In the genomic region with DNA sequence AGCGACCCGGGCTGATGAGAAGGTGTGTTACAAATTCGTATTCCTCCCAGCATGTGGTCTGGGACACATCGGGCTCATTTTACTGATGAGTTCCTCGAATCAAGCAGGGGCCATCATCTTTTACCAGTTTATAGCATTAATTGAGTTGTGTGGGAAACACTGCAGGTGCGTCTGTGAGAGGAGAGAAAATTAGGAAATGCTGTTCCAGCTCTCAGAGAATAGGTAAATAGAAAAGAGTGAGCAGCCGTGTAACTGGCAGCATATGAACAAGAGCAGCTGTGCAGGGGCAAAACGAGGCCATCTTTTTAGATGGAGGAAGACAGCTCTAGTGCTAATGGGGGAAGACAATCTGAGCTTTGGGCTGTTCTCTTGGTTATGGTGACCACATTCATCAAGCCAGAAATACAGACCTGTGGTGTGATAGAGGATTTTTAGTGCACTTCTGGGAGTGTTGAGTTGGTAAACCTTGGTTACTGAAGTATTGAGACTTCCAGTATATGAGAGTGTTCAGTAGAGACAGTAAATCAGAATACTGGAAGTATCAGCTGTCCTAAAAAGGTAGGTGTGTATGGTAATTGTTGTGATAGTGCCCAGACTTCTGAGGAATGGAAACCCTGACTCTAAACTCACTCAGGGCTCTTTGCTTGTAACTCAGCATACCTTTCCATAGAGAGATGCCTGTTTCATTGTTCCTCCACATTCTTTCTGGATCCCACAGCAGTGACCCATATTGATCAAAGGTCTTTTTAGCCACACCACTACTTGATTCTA, we compare ENCODE assay signal across 18 cellular contexts.
DNase-seq lines count a peak whose midpoint lies in the region; ATAC-seq and TF ChIP-seq lines count a peak whose summit lies in the region.
"Had no signal": no experiment of that assay in that cellular context is flagged by ENCODE, and none has a peak within 500 bp of the region (broad histone marks: within the 10 kb centered on the region; RNA-seq: fewer than 3 reads in every experiment).

No MANE protein-coding gene starts in this region.

- DNase-seq in NCI-H2107 treated with DMSO at 0.1 percent for 48 hours (lab: John Stamatoyannopoulos, UW; ENCODE audit: unreplicated experiment) (peak; percentile 92), NCI-H2107 (lab: John Stamatoyannopoulos, UW) (no peak), NCI-H2081 treated with DMSO at 0.1 percent for 48 hours (lab: John Stamatoyannopoulos, UW) (peak; percentile 71), WTC11 (ENCODE audit: low spot score) (no peak), superior temporal gyrus (ENCODE audit: extremely low spot score) (no peak), NCI-H1048 (lab: John Stamatoyannopoulos, UW) (no peak), upper lobe of right lung (no peak)
- no peak for DNase-seq in stimulated activated effector memory CD8-positive, alpha-beta T cell treated with anti-CD3 and anti-CD28 coated beads, Interleukin-12 subunit alpha, Interleukin-12 subunit beta, amount 100 ng/mL, for 72 hours (ENCODE audit: low spot score in 2 of 2)
- DNase-seq: activated CD4-positive, alpha-beta memory T cell treated with anti-CD3 and anti-CD28 coated beads, Interleukin-2, amount 10 ng/mL, durations not matched to agents 7 days and 5 days; C1 segment of cervical spinal cord; esophagus squamous epithelium; immature natural killer cell; lower lobe of right lung; NCI-H526; PC-3 had no signal

- peak; percentile 32; the same call in 1 of the 2 replicates for ATAC-seq in WTC11
- no peak for ATAC-seq in stimulated activated effector memory CD8-positive, alpha-beta T cell treated with anti-CD3 and anti-CD28 coated beads, Interleukin-12 subunit alpha, Interleukin-12 subunit beta, amount 100 ng/mL, for 72 hours
- no peak for ATAC-seq in upper lobe of right lung
- ATAC-seq: A549, lower lobe of right lung, PC-3 had no signal

- no peaks in the 10 kb centered on the region for H3K27me3 Mint-ChIP-seq in WTC11 (ENCODE audit: low read depth)

- TF ChIP-seq CTCF in WTC11 (IDR thresholded peaks at IDR 0.05) (no peak), upper lobe of right lung (IDR thresholded peaks at IDR 0.05) (no peak)

- intact Hi-C loops in upper lobe of right lung (cut with DNase I) = no loop called here

- H3K9me3 Mint-ChIP-seq in WTC11 = peaks cover 6% of the 10 kb centered on the region; the same call in 1 of the 2 replicates
- no peaks in the 10 kb centered on the region for H3K9me3 Mint-ChIP-seq in stimulated activated effector memory CD8-positive, alpha-beta T cell treated with anti-CD3 and anti-CD28 coated beads, Interleukin-12 subunit alpha, Interleukin-12 subunit beta, amount 100 ng/mL, for 72 hours
- H3K9me3 Mint-ChIP-seq: activated CD4-positive, alpha-beta memory T cell treated with anti-CD3 and anti-CD28 coated beads, Interleukin-2, amount 10 ng/mL, durations not matched to agents 7 days and 5 days; immature natural killer cell had no signal

- H3K27ac Mint-ChIP-seq in WTC11 = no peak overlapping the region
- H3K27ac Mint-ChIP-seq in stimulated activated effector memory CD8-positive, alpha-beta T cell treated with anti-CD3 and anti-CD28 coated beads, Interleukin-12 subunit alpha, Interleukin-12 subunit beta, amount 100 ng/mL, for 72 hours = peak overlapping the region; percentile 8
- H3K27ac Mint-ChIP-seq: activated CD4-positive, alpha-beta memory T cell treated with anti-CD3 and anti-CD28 coated beads, Interleukin-2, amount 10 ng/mL, durations not matched to agents 7 days and 5 days had no signal

- H3K4me1 Mint-ChIP-seq in WTC11 = peaks cover 20% of the 10 kb centered on the region
- H3K4me1 Mint-ChIP-seq in stimulated activated effector memory CD8-positive, alpha-beta T cell treated with anti-CD3 and anti-CD28 coated beads, Interleukin-12 subunit alpha, Interleukin-12 subunit beta, amount 100 ng/mL, for 72 hours = peaks cover 48% of the 10 kb centered on the region

- peaks cover 2% of the 10 kb centered on the region; the same call in 1 of the 2 replicates for H3K36me3 Mint-ChIP-seq in WTC11
- peaks cover 8% of the 10 kb centered on the region for H3K36me3 Mint-ChIP-seq in stimulated activated effector memory CD8-positive, alpha-beta T cell treated with anti-CD3 and anti-CD28 coated beads, Interleukin-12 subunit alpha, Interleukin-12 subunit beta, amount 100 ng/mL, for 72 hours
- H3K36me3 Mint-ChIP-seq: immature natural killer cell had no signal

- no peak overlapping the region for H3K27ac ChIP-seq in upper lobe of right lung
- H3K27ac ChIP-seq: A549, esophagus squamous epithelium, lower lobe of right lung, prostate gland, tibial nerve had no signal

- no peaks in the 10 kb centered on the region for H3K27me3 ChIP-seq in upper lobe of right lung
- H3K27me3 ChIP-seq: tibial nerve had no signal

- no peaks in the 10 kb centered on the region for H3K36me3 ChIP-seq in upper lobe of right lung
- H3K36me3 ChIP-seq: esophagus squamous epithelium, lower lobe of right lung, prostate gland, tibial nerve had no signal

- no peaks in the 10 kb centered on the region for H3K9me3 ChIP-seq in upper lobe of right lung
- H3K9me3 ChIP-seq: A549, esophagus squamous epithelium, lower lobe of right lung, prostate gland, tibial nerve had no signal

- no peak overlapping the region for H3K4me3 Mint-ChIP-seq in WTC11
- H3K4me3 Mint-ChIP-seq in stimulated activated effector memory CD8-positive, alpha-beta T cell treated with anti-CD3 and anti-CD28 coated beads, Interleukin-12 subunit alpha, Interleukin-12 subunit beta, amount 100 ng/mL, for 72 hours = no peak overlapping the region
- H3K4me3 Mint-ChIP-seq: activated CD4-positive, alpha-beta memory T cell treated with anti-CD3 and anti-CD28 coated beads, Interleukin-2, amount 10 ng/mL, durations not matched to agents 7 days and 5 days; immature natural killer cell had no signal

- POLR2A ChIA-PET in WTC11 (lab: Charles Lee) = no interaction called here

- H3K4me3 ChIP-seq in upper lobe of right lung = no peak overlapping the region
- H3K4me3 ChIP-seq: A549, esophagus squamous epithelium, lower lobe of right lung, prostate gland, tibial nerve had no signal

- CTCF ChIA-PET in WTC11 (lab: Charles Lee) = interaction anchor here (2.5 kb wide), 1 partner anchor 315 kb away, joined by 10 read pairs; no protein-coding TSS in a partner anchor

- H3K4me1 ChIP-seq in upper lobe of right lung = peaks cover 11% of the 10 kb centered on the region
- H3K4me1 ChIP-seq: A549, prostate gland had no signal

TF ChIP-seq in WTC11, 78 proteins besides CTCF, POLR2A, EP300 and RAD21:
- TF ChIP-seq ZNF121 (CRISPR knock-in tag; IDR thresholded peaks at IDR 0.05) (no peak), GRHL2 (CRISPR knock-in tag; IDR thresholded peaks at IDR 0.05; ENCODE audit: insufficient replicate concordance, severe bottlenecking) (no peak), IRF2 (CRISPR knock-in tag; IDR thresholded peaks at IDR 0.05; ENCODE audit: borderline replicate concordance, low read depth) (no peak), ZBTB21 (CRISPR knock-in tag; IDR thresholded peaks at IDR 0.05; ENCODE audit: borderline replicate concordance) (no peak), IRF1 (CRISPR knock-in tag; IDR thresholded peaks at IDR 0.05) (no peak), ZNF219 (CRISPR knock-in tag; IDR thresholded peaks at IDR 0.05; ENCODE audit: borderline replicate concordance) (no peak)
- TF ChIP-seq, protein P1, sequence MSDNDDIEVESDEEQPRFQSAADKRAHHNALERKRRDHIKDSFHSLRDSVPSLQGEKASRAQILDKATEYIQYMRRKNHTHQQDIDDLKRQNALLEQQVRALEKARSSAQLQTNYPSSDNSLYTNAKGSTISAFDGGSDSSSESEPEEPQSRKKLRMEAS (CRISPR knock-in tag; IDR thresholded peaks at IDR 0.05) = no peak
- TF ChIP-seq, protein P2, sequence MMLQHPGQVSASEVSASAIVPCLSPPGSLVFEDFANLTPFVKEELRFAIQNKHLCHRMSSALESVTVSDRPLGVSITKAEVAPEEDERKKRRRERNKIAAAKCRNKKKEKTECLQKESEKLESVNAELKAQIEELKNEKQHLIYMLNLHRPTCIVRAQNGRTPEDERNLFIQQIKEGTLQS (CRISPR knock-in tag; conservative IDR thresholded peaks at IDR 0.05) = no peak
TF ChIP-seq in WTC11: peak in this region for 0.

Comparison
In these comparisons a context has a peak if more than half of its experiments do, and no peak if none do; other contexts are left out.
1. DNase-seq: peak in NCI-H2107 treated with DMSO at 0.1 percent for 48 hours (single experiment) and NCI-H2081 treated with DMSO at 0.1 percent for 48 hours (single experiment); none in NCI-H2107 (single experiment), WTC11 (single experiment), stimulated activated effector memory CD8-positive, alpha-beta T cell treated with anti-CD3 and anti-CD28 coated beads, Interleukin-12 subunit alpha, Interleukin-12 subunit beta, amount 100 ng/mL, for 72 hours (0 of 2), superior temporal gyrus (single experiment), NCI-H1048 (single experiment) and upper lobe of right lung (single experiment).